21 cellular contexts compared by ENCODE assay signal in genomic region chr7:5278781-5279180, GRCh38.
"Had no signal": no experiment of that assay in that cellular context is flagged by ENCODE, and none has a peak within 500 bp of the region (broad histone marks: within the 10 kb centered on the region; RNA-seq: fewer than 3 reads in every experiment).

No MANE protein-coding gene starts in this region.

- H3K4me1 Mint-ChIP-seq: central memory CD8-positive, alpha-beta T cell; naive thymus-derived CD8-positive, alpha-beta T cell; neural crest cell; stimulated activated naive B cell treated with anti-CD40 and anti-IgM and Interleukin-4, amounts not matched to agents 10 μg/mL and 1 μg/mL and 100 μg/mL, for 72 hours; stimulated activated naive CD8-positive, alpha-beta T cell treated with anti-CD3 and anti-CD28 coated beads, Interleukin-15, amount 100 ng/mL, for 72 hours had no signal

- FAIRE-seq: pancreas had no signal

- H3K9me3 ChIP-seq: gastrocnemius medialis, heart right ventricle, mucosa of descending colon, pancreas, right lobe of liver, thoracic aorta, transverse colon had no signal

- H3K27ac Mint-ChIP-seq: dendritic cell treated with granulocyte-macrophage colony-stimulating factor and Interleukin-4, amounts not matched to agents 40 ng/mL and 50 ng/mL, for 4 days; naive thymus-derived CD8-positive, alpha-beta T cell; progenitor cell of endocrine pancreas; stimulated activated naive B cell treated with anti-CD40 and anti-IgM and Interleukin-4, amounts not matched to agents 10 μg/mL and 1 μg/mL and 100 μg/mL, for 72 hours; stimulated activated naive CD8-positive, alpha-beta T cell treated with anti-CD3 and anti-CD28 coated beads, Interleukin-15, amount 100 ng/mL, for 72 hours had no signal

- H3K4me3 Mint-ChIP-seq: central memory CD8-positive, alpha-beta T cell; dendritic cell treated with granulocyte-macrophage colony-stimulating factor and Interleukin-4, amounts not matched to agents 40 ng/mL and 50 ng/mL, for 4 days; naive thymus-derived CD8-positive, alpha-beta T cell; neural crest cell; stimulated activated naive B cell treated with anti-CD40 and anti-IgM and Interleukin-4, amounts not matched to agents 10 μg/mL and 1 μg/mL and 100 μg/mL, for 72 hours; stimulated activated naive CD8-positive, alpha-beta T cell treated with anti-CD3 and anti-CD28 coated beads, Interleukin-15, amount 100 ng/mL, for 72 hours had no signal

- H3K4me3 ChIP-seq: gastrocnemius medialis, heart right ventricle, mucosa of descending colon, pancreas, right lobe of liver, thoracic aorta, transverse colon had no signal

- H3K27ac ChIP-seq: gastrocnemius medialis, heart right ventricle, pancreas, right lobe of liver, thoracic aorta, transverse colon had no signal

- H3K27me3 ChIP-seq: pancreas, right lobe of liver had no signal

- H3K36me3 ChIP-seq: gastrocnemius medialis, heart right ventricle, pancreas, right lobe of liver, thoracic aorta, transverse colon had no signal

- H3K9me3 Mint-ChIP-seq: central memory CD8-positive, alpha-beta T cell; dendritic cell treated with granulocyte-macrophage colony-stimulating factor and Interleukin-4, amounts not matched to agents 40 ng/mL and 50 ng/mL, for 4 days; naive thymus-derived CD8-positive, alpha-beta T cell; neural crest cell; stimulated activated naive B cell treated with anti-CD40 and anti-IgM and Interleukin-4, amounts not matched to agents 10 μg/mL and 1 μg/mL and 100 μg/mL, for 72 hours; stimulated activated naive CD8-positive, alpha-beta T cell treated with anti-CD3 and anti-CD28 coated beads, Interleukin-15, amount 100 ng/mL, for 72 hours had no signal

- ATAC-seq: gastrocnemius medialis; heart right ventricle; left lobe of liver; mucosa of descending colon; naive thymus-derived CD8-positive, alpha-beta T cell; pancreas; right lobe of liver; stimulated activated naive B cell treated with anti-CD40 and anti-IgM and Interleukin-4, amounts not matched to agents 10 μg/mL and 1 μg/mL and 100 μg/mL, for 72 hours; stimulated activated naive CD8-positive, alpha-beta T cell treated with anti-CD3 and anti-CD28 coated beads, Interleukin-15, amount 100 ng/mL, for 72 hours had no signal

- DNase-seq: gastrocnemius medialis; heart right ventricle; hypothalamus; islet precursor cell; mucosa of descending colon; naive thymus-derived CD8-positive, alpha-beta T cell; nucleus accumbens; pancreas; right lobe of liver; stimulated activated CD4-positive, alpha-beta T cell treated with anti-CD3 and anti-CD28 coated beads, Interleukin-2, amount 100 ng/mL, for 24 hours; stimulated activated CD4-positive, alpha-beta T cell treated with anti-CD3 and anti-CD28 coated beads, Interleukin-4, amount 100 ng/mL, for 4 hours; stimulated activated naive B cell treated with anti-CD40 and anti-IgM and Interleukin-4, amounts not matched to agents 10 μg/mL and 1 μg/mL and 100 μg/mL, for 72 hours; stimulated activated naive CD8-positive, alpha-beta T cell treated with anti-CD3 and anti-CD28 coated beads, Interleukin-15, amount 100 ng/mL, for 72 hours; substantia nigra; transverse colon had no signal

- H3K36me3 Mint-ChIP-seq: naive thymus-derived CD8-positive, alpha-beta T cell; stimulated activated naive B cell treated with anti-CD40 and anti-IgM and Interleukin-4, amounts not matched to agents 10 μg/mL and 1 μg/mL and 100 μg/mL, for 72 hours had no signal
